In the genomic region with DNA sequence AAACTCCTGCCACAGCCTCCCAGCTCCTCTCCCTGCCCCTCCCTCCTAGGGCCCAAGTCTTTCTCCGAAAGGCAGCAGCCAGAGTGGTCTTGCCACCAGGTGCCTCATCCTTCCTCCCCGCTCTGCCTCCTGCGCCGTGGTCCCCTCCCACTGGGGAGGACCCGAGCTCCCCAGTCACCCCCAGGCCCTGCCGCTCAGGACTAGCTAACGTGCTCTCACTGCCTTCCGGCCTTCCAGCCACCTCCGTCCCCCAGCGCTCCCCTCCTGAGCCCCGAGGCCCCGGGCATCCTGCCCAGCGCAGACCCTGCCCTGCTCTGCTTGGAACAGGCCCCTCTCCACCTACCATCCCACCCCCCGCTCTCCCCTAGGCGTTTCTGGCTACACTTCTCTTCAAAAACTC, we compare ENCODE assay signal across 16 cellular contexts. TPM values are rescaled to one million over a fixed set of nuclear protein-coding genes. Genes with fewer than 3 reads are reported as not detected.
A peak's percentile ranks its signal among the peaks of the same experiment; 100 is the strongest.
DNase-seq lines count a peak whose midpoint lies in the region; ATAC-seq and TF ChIP-seq lines count a peak whose summit lies in the region.
"Had no signal": no experiment of that assay in that cellular context is flagged by ENCODE, and none has a peak within 500 bp of the region (broad histone marks: within the 10 kb centered on the region; RNA-seq: fewer than 3 reads in every experiment).

No MANE protein-coding gene starts in this region.

- no peaks in the 10 kb centered on the region for H3K27me3 Mint-ChIP-seq in neural progenitor cell (ENCODE audit: insufficient read depth, low read depth)
- H3K27me3 Mint-ChIP-seq in type B pancreatic cell = peaks cover 6% of the 10 kb centered on the region

- DNase-seq in cardiac muscle cell (ENCODE audit: low read depth in 1 of 2, low spot score in 1 of 2) (no peak), left ventricle myocardium superior (no peak), brain microvascular endothelial cell (no peak), neural progenitor cell (ENCODE audit: low spot score) (no peak), upper lobe of right lung (no peak), transverse colon (no peak), type B pancreatic cell (ENCODE audit: extremely low spot score, unreplicated experiment) (no peak), retina (no peak)
- DNase-seq: activated CD4-positive, alpha-beta memory T cell treated with anti-CD3 and anti-CD28 coated beads for 36 hours; activated T-cell treated with anti-CD3 and anti-CD28 coated beads, Interleukin-2, amount 50 U/mL, for 4 hours; CD4-positive, alpha-beta T cell; glutamatergic neuron; NCI-H187 treated with DMSO at 0.1 percent for 48 hours had no signal

- peaks cover 20% of the 10 kb centered on the region for H3F3A ChIP-seq in neural progenitor cell (ENCODE audit: low read depth)

- H3K9ac ChIP-seq in neural progenitor cell = no peak overlapping the region

- H3K27ac Mint-ChIP-seq in neural progenitor cell (peak overlapping the region; percentile 85), type B pancreatic cell (no peak overlapping the region)
- H3K27ac Mint-ChIP-seq: activated CD4-positive, alpha-beta memory T cell treated with anti-CD3 and anti-CD28 coated beads for 36 hours; CD4-positive, alpha-beta T cell had no signal

- H3K4me3 ChIP-seq in cardiac muscle cell = no peak overlapping the region
- H3K4me3 ChIP-seq in brain microvascular endothelial cell (ENCODE audit: low read depth, low read length) = no peak overlapping the region
- H3K4me3 ChIP-seq in neural progenitor cell = no peak overlapping the region
- no peak overlapping the region for H3K4me3 ChIP-seq in upper lobe of right lung
- no peak overlapping the region for H3K4me3 ChIP-seq in transverse colon
- H3K4me3 ChIP-seq: A549 had no signal

- H3K36me3 Mint-ChIP-seq in neural progenitor cell (no peaks in the 10 kb centered on the region), type B pancreatic cell (no peaks in the 10 kb centered on the region)

- TF ChIP-seq POLR2A in transverse colon (IDR thresholded peaks at IDR 0.05) = no peak

- no peak overlapping the region for H3K4me2 ChIP-seq in neural progenitor cell

- H3K4me1 Mint-ChIP-seq in neural progenitor cell (peaks cover 51% of the 10 kb centered on the region), type B pancreatic cell (ENCODE audit: unreplicated experiment) (peaks cover 39% of the 10 kb centered on the region)

- in situ Hi-C loops in brain microvascular endothelial cell (cut with HindIII; ENCODE audit: low pct_ligation_motif_present, low sequenced_read_pairs) (no loop called here), transverse colon (cut with MboI; ENCODE audit: low pct_ligation_motif_present in 1 of 4, low pct_unique_long_range_greater_than_20kb in 1 of 4, low sequenced_read_pairs in 3 of 4) (no loop called here)

- H3K9me3 ChIP-seq in cardiac muscle cell (ENCODE audit: low read depth) (no peaks in the 10 kb centered on the region), neural progenitor cell (ENCODE audit: low read depth) (peaks cover 2% of the 10 kb centered on the region), upper lobe of right lung (no peaks in the 10 kb centered on the region), transverse colon (no peaks in the 10 kb centered on the region)

- H3K4me1 ChIP-seq in cardiac muscle cell (ENCODE audit: low read depth) (peaks cover 16% of the 10 kb centered on the region), neural progenitor cell (peaks cover 24% of the 10 kb centered on the region), upper lobe of right lung (peaks cover 50% of the 10 kb centered on the region), transverse colon (peaks cover 0 to 31% (median 9%) of the 10 kb centered on the region in 4 donors)

- H3K4me3 Mint-ChIP-seq in neural progenitor cell = no peak overlapping the region
- H3K4me3 Mint-ChIP-seq in type B pancreatic cell = no peak overlapping the region
- H3K4me3 Mint-ChIP-seq: activated CD4-positive, alpha-beta memory T cell treated with anti-CD3 and anti-CD28 coated beads for 36 hours; activated T-cell treated with anti-CD3 and anti-CD28 coated beads, Interleukin-2, amount 50 U/mL, for 4 hours; CD4-positive, alpha-beta T cell had no signal

- intact Hi-C loops in left ventricle myocardium superior (cut with micrococcal nuclease) (no loop called here), upper lobe of right lung (cut with DNase I) (no loop called here), transverse colon (cut with DNase I; ENCODE audit: low total_unique reads) (no loop called here)

- H3K79me2 ChIP-seq in neural progenitor cell (ENCODE audit: low read depth) = no peaks in the 10 kb centered on the region

- H4K20me1 ChIP-seq in neural progenitor cell (ENCODE audit: low read depth) = no peaks in the 10 kb centered on the region

- H3K27me3 ChIP-seq in cardiac muscle cell (no peaks in the 10 kb centered on the region), brain microvascular endothelial cell (replicated peaks) (no peaks in the 10 kb centered on the region), neural progenitor cell (no peaks in the 10 kb centered on the region), upper lobe of right lung (no peaks in the 10 kb centered on the region), transverse colon (no peaks in the 10 kb centered on the region)

- peak overlapping the region; percentile 36 for H2AFZ ChIP-seq in neural progenitor cell (replicated peaks)

- ATAC-seq in left ventricle myocardium superior = no peak
- ATAC-seq in upper lobe of right lung = no peak
- ATAC-seq: activated T-cell treated with anti-CD3 and anti-CD28 coated beads, Interleukin-2, amount 50 U/mL, for 4 hours had no signal

- H3K9me3 Mint-ChIP-seq in neural progenitor cell (peaks cover 13% of the 10 kb centered on the region), type B pancreatic cell (no peaks in the 10 kb centered on the region)

- WGBS in transverse colon (ENCODE audit: low coverage in 1 of 2), 2 donors = 83 to 88% methylated on average over 1 to 15 of the region's 15 CpGs

- H3K27ac ChIP-seq in cardiac muscle cell = peak overlapping the region; percentile 94
- peak overlapping the region; percentile 99 for H3K27ac ChIP-seq in brain microvascular endothelial cell
- no peak overlapping the region for H3K27ac ChIP-seq in neural progenitor cell
- peak overlapping the region; percentile 84 for H3K27ac ChIP-seq in upper lobe of right lung
- peak overlapping the region in 1 of 4 donors; percentile 14 for H3K27ac ChIP-seq in transverse colon

- no peak for TF ChIP-seq EP300 in transverse colon (IDR thresholded peaks at IDR 0.05; ENCODE audit: low read depth)

- no peak for TF ChIP-seq CTCF in cardiac muscle cell (IDR thresholded peaks at IDR 0.05; ENCODE audit: low read depth, low read length)
- TF ChIP-seq CTCF in brain microvascular endothelial cell (IDR thresholded peaks at IDR 0.05; ENCODE audit: low read depth, low read length, missing control alignments) = no peak
- no peak for TF ChIP-seq CTCF in neural progenitor cell (IDR thresholded peaks at IDR 0.05)
- TF ChIP-seq CTCF in upper lobe of right lung (IDR thresholded peaks at IDR 0.05) = no peak
- TF ChIP-seq CTCF in transverse colon (IDR thresholded peaks at IDR 0.05) = no peak
- TF ChIP-seq CTCF in type B pancreatic cell (conservative IDR thresholded peaks at IDR 0.05) = no peak

- H3K36me3 ChIP-seq in cardiac muscle cell (no peaks in the 10 kb centered on the region), brain microvascular endothelial cell (replicated peaks) (no peaks in the 10 kb centered on the region), neural progenitor cell (no peaks in the 10 kb centered on the region), upper lobe of right lung (no peaks in the 10 kb centered on the region), transverse colon (no peaks in the 10 kb centered on the region)

RNA-seq across cellular contexts. Expression of gene COL1A1, which starts 19.4 kb away (rescaled TPM):
- total RNA-seq in cardiac muscle cell = 80.6 and 127 TPM in 2 replicates
- polyA plus RNA-seq in cardiac muscle cell = 212 and 261 TPM in 2 replicates
- 26.8 TPM for total RNA-seq in left ventricle myocardium superior
- 1.1 and 4.2 TPM in 2 replicates for total RNA-seq in neural progenitor cell (ENCODE audit: low replicate concordance)
- 154 TPM for total RNA-seq in upper lobe of right lung
- total RNA-seq in transverse colon = 100 to 1,000 TPM in 2 of 4 donors, 10 to 100 TPM in 2; 13.0 to 210 (median 79.8) TPM
- 31.0 and 201 TPM in 2 replicates for total RNA-seq in type B pancreatic cell (ENCODE audit: low replicate concordance)

RNA-seq across cellular contexts. Expression of gene TMEM92, which starts 53.5 kb away (rescaled TPM):
- total RNA-seq in cardiac muscle cell (14.2 and 30.0 TPM in 2 replicates), left ventricle myocardium superior (not detected), neural progenitor cell (ENCODE audit: low replicate concordance) (1.8 and 4.4 TPM in 2 replicates), upper lobe of right lung (11.3 TPM), transverse colon (1 to 10 TPM in 2 of 4 donors, not detected in 2; 1.9 to 3.7 TPM), type B pancreatic cell (ENCODE audit: low replicate concordance) (1.6 and 1.8 TPM in 2 replicates)
- polyA plus RNA-seq in cardiac muscle cell = 17.3 and 22.6 TPM in 2 replicates
- total RNA-seq: activated T-cell treated with anti-CD3 and anti-CD28 coated beads, Interleukin-2, amount 50 U/mL, for 4 hours; CD4-positive, alpha-beta T cell had no signal

RNA-seq across cellular contexts. Expression of gene SGCA, which starts 55.0 kb away (rescaled TPM):
- total RNA-seq in cardiac muscle cell (57.5 and 63.3 TPM in 2 replicates), left ventricle myocardium superior (155 TPM), neural progenitor cell (ENCODE audit: low replicate concordance) (1.5 TPM in 1 of 2 replicates, not detected in the other), upper lobe of right lung (27.8 TPM), transverse colon (10 to 100 TPM in 1 of 4 donors, 1 to 10 TPM in 3; 3.7 to 65.3 (median 7.6) TPM), type B pancreatic cell (ENCODE audit: low replicate concordance) (0.72 TPM in 1 of 2 replicates, not detected in the other)
- polyA plus RNA-seq in cardiac muscle cell = 69.9 and 90.6 TPM in 2 replicates
- total RNA-seq: activated T-cell treated with anti-CD3 and anti-CD28 coated beads, Interleukin-2, amount 50 U/mL, for 4 hours; CD4-positive, alpha-beta T cell; NCI-H460 had no signal
- polyA plus RNA-seq: keratinocyte had no signal
